Comparison of ENCODE assay signal across 1 cellular context in genomic region chr2:86216577-86217555, GRCh38.
TF ChIP-seq lines count a peak whose summit lies in the region.

No MANE protein-coding gene starts in this region.

TF ChIP-seq in K562, 482 proteins besides CTCF, POLR2A, EP300 and RAD21 (continued from another document):
- TF ChIP-seq ZBTB40 (IDR thresholded peaks at IDR 0.05) (no peak), ZBTB40 (CRISPR knock-in tag; IDR thresholded peaks at IDR 0.05) (no peak), GABPA (tag; conservative IDR thresholded peaks at IDR 0.05; ENCODE audit: low read depth) (no peak; the same call in 1 of the 2 replicates), RBM17 (IDR thresholded peaks at IDR 0.05; ENCODE audit: borderline replicate concordance, low read depth, low read length) (no peak), CLOCK (CRISPR knock-in tag; IDR thresholded peaks at IDR 0.05; ENCODE audit: borderline replicate concordance) (no peak), TEAD4 (IDR thresholded peaks at IDR 0.05; ENCODE audit: low read length) (peak; percentile 88), TEAD4 (CRISPR knock-in tag; IDR thresholded peaks at IDR 0.05; ENCODE audit: borderline replicate concordance) (no peak), C11orf30 (IDR thresholded peaks at IDR 0.05; ENCODE audit: low read depth) (peak; percentile 99), ETV6 (IDR thresholded peaks at IDR 0.05; ENCODE audit: borderline replicate concordance in 1 of 2, low read depth in 2 of 2, low read length in 1 of 2) (no peak), ETV6 (CRISPR knock-in tag; IDR thresholded peaks at IDR 0.05; ENCODE audit: borderline replicate concordance) (no peak), ZNF212 (CRISPR knock-in tag; IDR thresholded peaks at IDR 0.05) (no peak), E2F5 (CRISPR knock-in tag; IDR thresholded peaks at IDR 0.05) (no peak), TCFL5 (CRISPR knock-in tag; conservative IDR thresholded peaks at IDR 0.05) (no peak), ZMIZ1 (IDR thresholded peaks at IDR 0.05; ENCODE audit: low read depth in 2 of 2, low read length in 2 of 2) (peak in 1 of 2 experiments; percentile 27; a peak in 1 of 4 replicates), CCNT2 (IDR thresholded peaks at IDR 0.05; ENCODE audit: borderline replicate concordance, extremely low read depth, insufficient read length, low read depth, low read length) (peak; percentile 35), POLR3A (IDR thresholded peaks at IDR 0.05; ENCODE audit: borderline replicate concordance, extremely low read depth, insufficient read depth, insufficient read length) (no peak), SNAPC5 (CRISPR knock-in tag; IDR thresholded peaks at IDR 0.05) (no peak), PCBP1 (IDR thresholded peaks at IDR 0.05; ENCODE audit: low read depth, low read length, poor library complexity, severe bottlenecking) (no peak)
